2 cellular contexts compared by ENCODE assay signal in genomic region chr2:117551858-117552257, GRCh38.
TF ChIP-seq lines count a peak whose summit lies in the region.

No MANE protein-coding gene starts in this region.

TF ChIP-seq in GM23338, 12 proteins besides CTCF, POLR2A, EP300 and RAD21 (continued from another document):
- no peak for TF ChIP-seq REST (IDR thresholded peaks at IDR 0.05; ENCODE audit: unreplicated experiment)
- TF ChIP-seq ZNF331 (CRISPR knock-in tag; IDR thresholded peaks at IDR 0.05; ENCODE audit: low read depth) = no peak
- no peak for TF ChIP-seq EZH2 (IDR thresholded peaks at IDR 0.05; ENCODE audit: low read depth, unreplicated experiment)
- no peak for TF ChIP-seq ZNF462 (CRISPR knock-in tag; IDR thresholded peaks at IDR 0.05)
- TF ChIP-seq CREB1 (CRISPR knock-in tag; IDR thresholded peaks at IDR 0.05; ENCODE audit: low read depth) = no peak

TF ChIP-seq in H1, 55 proteins besides CTCF, POLR2A, EP300 and RAD21 (continued from another document):
- TF ChIP-seq ATF3 (IDR thresholded peaks at IDR 0.05; ENCODE audit: insufficient read depth, low read depth, low read length) (no peak), YY1 (IDR thresholded peaks at IDR 0.05; ENCODE audit: low read depth, low read length) (no peak), SRF (IDR thresholded peaks at IDR 0.05; ENCODE audit: low read depth, low read length) (no peak), CBX5 (IDR thresholded peaks at IDR 0.05; ENCODE audit: low read depth, low read length) (no peak), USF2 (IDR thresholded peaks at IDR 0.05; ENCODE audit: low read length) (no peak), GTF2F1 (IDR thresholded peaks at IDR 0.05; ENCODE audit: borderline replicate concordance, low read depth, low read length) (no peak), POLR2AphosphoS5 (IDR thresholded peaks at IDR 0.05; ENCODE audit: low read depth, low read length) (no peak), CEBPB (IDR thresholded peaks at IDR 0.05; ENCODE audit: low read depth, low read length) (no peak), RNF2 (IDR thresholded peaks at IDR 0.05; ENCODE audit: borderline replicate concordance, low read depth, low read length, missing control alignments, poor library complexity, severe bottlenecking) (no peak), CREB1 (IDR thresholded peaks at IDR 0.05) (no peak), CHD2 (IDR thresholded peaks at IDR 0.05; ENCODE audit: low read length) (no peak)
